Comparison of ENCODE assay signal across 15 cellular contexts in genomic region chr19:39084732-39085080, GRCh38. TPM values are rescaled to one million over a fixed set of nuclear protein-coding genes. Genes with fewer than 3 reads are reported as not detected.
DNase-seq lines count a peak whose midpoint lies in the region; ATAC-seq and TF ChIP-seq lines count a peak whose summit lies in the region.
"Had no signal": no experiment of that assay in that cellular context is flagged by ENCODE, and none has a peak within 500 bp of the region (broad histone marks: within the 10 kb centered on the region; RNA-seq: fewer than 3 reads in every experiment).

No MANE protein-coding gene starts in this region.

- no peak overlapping the region for H3K27ac Mint-ChIP-seq in activated T-cell treated with anti-CD3 and anti-CD28 coated beads, Interleukin-2, amount 50 U/mL, for 72 hours
- H3K27ac Mint-ChIP-seq: activated B cell treated with CpG ODN at 0.5 μM for 24 hours had no signal

- DNase-seq in activated T-cell treated with anti-CD3 and anti-CD28 coated beads, Interleukin-2, amount 50 U/mL, for 72 hours = no peak
- DNase-seq in activated T-cell treated with anti-CD3 and anti-CD28 coated beads, Interleukin-2, amount 50 U/mL, for 1 hour = no peak
- no peak for DNase-seq in colonic mucosa
- no peak for DNase-seq in activated effector memory CD4-positive, alpha-beta T cell treated with anti-CD3 and anti-CD28 coated beads, Interleukin-2, amount 50 U/mL, for 16 hours
- DNase-seq: activated B cell treated with CpG ODN at 0.5 μM for 24 hours, foreskin keratinocyte, NCI-H69, uterus had no signal

- H3K36me3 Mint-ChIP-seq in activated T-cell treated with anti-CD3 and anti-CD28 coated beads, Interleukin-2, amount 50 U/mL, for 72 hours (ENCODE audit: insufficient read depth in 2 of 2) = no peaks in the 10 kb centered on the region

- H3K9ac ChIP-seq in iPS-15b (ENCODE audit: low read depth, low read length) (no peak overlapping the region), colonic mucosa (ENCODE audit: low read depth in 2 of 2, low read length in 2 of 2) (no peak overlapping the region)

- H3K4me3 Mint-ChIP-seq in activated T-cell treated with anti-CD3 and anti-CD28 coated beads, Interleukin-2, amount 50 U/mL, for 72 hours = peak overlapping the region; percentile 71 to 72
- H3K4me3 Mint-ChIP-seq: activated B cell treated with CpG ODN at 0.5 μM for 24 hours had no signal

- H3K27me3 ChIP-seq in iPS-15b (ENCODE audit: control insufficient read depth, insufficient read depth, low read length) (peaks cover 38% of the 10 kb centered on the region), colonic mucosa (peaks cover 38% of the 10 kb centered on the region)
- H3K27me3 ChIP-seq: foreskin keratinocyte had no signal

- H3K9me3 ChIP-seq in iPS-15b (ENCODE audit: control insufficient read depth, insufficient read depth, low read length) (no peaks in the 10 kb centered on the region), colonic mucosa (no peaks in the 10 kb centered on the region)
- H3K9me3 ChIP-seq: SJSA1, uterus had no signal

- intact Hi-C loops in colonic mucosa (cut with DNase I) = no loop called here

- H3K4me1 ChIP-seq in iPS-15b (ENCODE audit: control insufficient read depth, insufficient read depth, low read length) (no peaks in the 10 kb centered on the region), colonic mucosa (no peaks in the 10 kb centered on the region)

- H3K4me1 Mint-ChIP-seq in activated T-cell treated with anti-CD3 and anti-CD28 coated beads, Interleukin-2, amount 50 U/mL, for 72 hours (ENCODE audit: low read depth) = peaks cover 18% of the 10 kb centered on the region

- H3K9me3 Mint-ChIP-seq in activated T-cell treated with anti-CD3 and anti-CD28 coated beads, Interleukin-2, amount 50 U/mL, for 72 hours = no peaks in the 10 kb centered on the region
- H3K9me3 Mint-ChIP-seq: activated B cell treated with CpG ODN at 0.5 μM for 24 hours had no signal

- H3K36me3 ChIP-seq in iPS-15b (ENCODE audit: control insufficient read depth, insufficient read depth, low read length) (peaks cover 4% of the 10 kb centered on the region), colonic mucosa (no peaks in the 10 kb centered on the region)
- H3K36me3 ChIP-seq: SJSA1, uterus had no signal

- peaks cover 60% of the 10 kb centered on the region for H3K27me3 Mint-ChIP-seq in activated T-cell treated with anti-CD3 and anti-CD28 coated beads, Interleukin-2, amount 50 U/mL, for 72 hours (ENCODE audit: low read depth)

- H3K27ac ChIP-seq in angular gyrus (ENCODE audit: low read depth, low read length) (peak overlapping the region; percentile 69), temporal lobe (ENCODE audit: low read depth, low read length) (peak overlapping the region; percentile 55), colonic mucosa (no peak overlapping the region)
- H3K27ac ChIP-seq: foreskin keratinocyte, SJSA1, uterus had no signal

- no peak for TF ChIP-seq CTCF in colonic mucosa (IDR thresholded peaks at IDR 0.05)

- no peak for ATAC-seq in activated T-cell treated with anti-CD3 and anti-CD28 coated beads, Interleukin-2, amount 50 U/mL, for 72 hours (replicated peaks in 1 of 2)
- ATAC-seq in HG02852 (IDR thresholded peaks at IDR 0.05; ENCODE audit: unreplicated experiment) = no peak

- peak overlapping the region; percentile 46 for H3K4me3 ChIP-seq in iPS-15b (ENCODE audit: low read depth, low read length)
- no peak overlapping the region for H3K4me3 ChIP-seq in colonic mucosa
- H3K4me3 ChIP-seq: SJSA1, uterus had no signal

RNA-seq across cellular contexts. Expression of gene ACP7, which starts 0.5 kb away (rescaled TPM):
- not detected for total RNA-seq in activated T-cell treated with anti-CD3 and anti-CD28 coated beads, Interleukin-2, amount 50 U/mL, for 72 hours
- not detected for total RNA-seq in temporal lobe
- not detected for total RNA-seq in colonic mucosa
- total RNA-seq: activated B cell treated with CpG ODN at 0.5 μM for 24 hours, HT-29, left lobe of liver, SJSA1 had no signal

RNA-seq across cellular contexts. Expression of gene PAK4, which starts 40.9 kb away (rescaled TPM):
- total RNA-seq in activated T-cell treated with anti-CD3 and anti-CD28 coated beads, Interleukin-2, amount 50 U/mL, for 72 hours = 10 to 100 TPM; 12.9 to 17.0 TPM
- 2.7 TPM for total RNA-seq in temporal lobe
- 100 to 1,000 TPM in 1 of 2 donors, 10 to 100 TPM in 1; 85.5 to 127 TPM for total RNA-seq in colonic mucosa

RNA-seq across cellular contexts. Expression of gene FBXO27, which starts 52.4 kb away (rescaled TPM):
- total RNA-seq in activated T-cell treated with anti-CD3 and anti-CD28 coated beads, Interleukin-2, amount 50 U/mL, for 72 hours = 1 to 10 TPM in 1 of 2 donors, under 1 TPM in 1; 0.86 to 3.7 TPM
- total RNA-seq in temporal lobe = 8.9 TPM
- total RNA-seq in colonic mucosa = 1 to 10 TPM; 1.1 to 2.4 TPM
- total RNA-seq: HT-29 had no signal

Comparison
In these comparisons a context has a peak if more than half of its experiments do, and no peak if none do; other contexts are left out.
1. RNA of gene PAK4, which starts 40.9 kb away (total RNA-seq): 85.5 to 127 TPM in colonic mucosa; 12.9 to 17.0 TPM in activated T-cell treated with anti-CD3 and anti-CD28 coated beads, Interleukin-2, amount 50 U/mL, for 72 hours and 2.7 TPM in temporal lobe (single experiment); every median in the first group is over 4 times any median in the second.